Comparison of ENCODE assay signal across 31 cellular contexts in genomic region chr1:6508876-6509602, GRCh38. TPM values are rescaled to one million over a fixed set of nuclear protein-coding genes. Genes with fewer than 3 reads are reported as not detected.
DNase-seq lines count a peak whose midpoint lies in the region; FAIRE-seq and TF ChIP-seq lines count a peak whose summit lies in the region.
"Had no signal": no experiment of that assay in that cellular context is flagged by ENCODE, and none has a peak within 500 bp of the region (broad histone marks: within the 10 kb centered on the region; RNA-seq: fewer than 3 reads in every experiment).

No MANE protein-coding gene starts in this region.

- H4K8ac ChIP-seq in H1 (ENCODE audit: extremely low read depth, insufficient read depth, low read length), result peak overlapping the region; percentile 25; the same call in 1 of the 2 replicates

- H2BK5ac ChIP-seq in H1 (ENCODE audit: low read depth, low read length), result no peak overlapping the region

- H3K36me3 Mint-ChIP-seq in neural progenitor cell, result no peaks in the 10 kb centered on the region
- H3K36me3 Mint-ChIP-seq: mesothelial cell of epicardium; natural killer cell treated with Interleukin-12 subunit alpha and Interleukin-12 subunit beta and Interleukin-15 and Interleukin-18, amount 100 ng/mL, for 72 hours had no signal

- no peaks in the 10 kb centered on the region for H4K20me1 ChIP-seq in H1 (replicated peaks in 1 of 2; ENCODE audit: control insufficient read depth in 1 of 2, insufficient read depth in 2 of 2, low read length in 2 of 2)
- H4K20me1 ChIP-seq in neural progenitor cell (ENCODE audit: low read depth), result no peaks in the 10 kb centered on the region

- no peak overlapping the region for H4K91ac ChIP-seq in H1 (replicated peaks; ENCODE audit: insufficient read length, low read length)

- no peak overlapping the region for H2AK5ac ChIP-seq in H1 (ENCODE audit: low read depth, low read length)

- TF ChIP-seq RAD21 in H1 (IDR thresholded peaks at IDR 0.05 in 1 of 2, conservative IDR thresholded peaks at IDR 0.05 in 1 of 2; ENCODE audit: low read depth in 2 of 2, low read length in 2 of 2), result no peak

- H3K79me2 ChIP-seq in H1 (ENCODE audit: control insufficient read depth in 1 of 2, insufficient read depth in 2 of 2, low read length in 2 of 2) (no peaks in the 10 kb centered on the region), neural progenitor cell (ENCODE audit: low read depth) (no peaks in the 10 kb centered on the region)
- H3K79me2 ChIP-seq: hepatocyte had no signal

- no peak overlapping the region for H4K5ac ChIP-seq in H1 (ENCODE audit: insufficient read length, low read depth, low read length)

- H3K4ac ChIP-seq in H1 (replicated peaks; ENCODE audit: insufficient read length, low read depth, low read length), result no peak overlapping the region

- H3K56ac ChIP-seq in H1 (replicated peaks; ENCODE audit: insufficient read length, low read depth, low read length), result no peak overlapping the region

- no peak overlapping the region for H3K4me3 ChIP-seq in H1 (ENCODE audit: extremely low read depth in 1 of 4, insufficient read depth in 2 of 4, low read depth in 3 of 4, low read length in 4 of 4)
- H3K4me3 ChIP-seq in neural progenitor cell, result no peak overlapping the region
- H3K4me3 ChIP-seq: esophagus squamous epithelium, hepatocyte, left lung, pancreas, PC-9, right lobe of liver, thyroid gland had no signal

- no peak overlapping the region for H2AFZ ChIP-seq in H1 (ENCODE audit: low read length)
- no peak overlapping the region for H2AFZ ChIP-seq in neural progenitor cell (replicated peaks)
- H2AFZ ChIP-seq: hepatocyte, PC-9 had no signal

- H2BK15ac ChIP-seq in H1 (ENCODE audit: low read length), result peak overlapping the region; percentile 29; the same call in 1 of the 2 replicates

- H3K27me3 ChIP-seq in H1 (replicated peaks in 1 of 4; ENCODE audit: control insufficient read depth in 3 of 4, extremely low read depth in 1 of 4, insufficient read depth in 3 of 4, low read length in 3 of 4) (no peaks in the 10 kb centered on the region), neural progenitor cell (no peaks in the 10 kb centered on the region)
- H3K27me3 ChIP-seq: brain microvascular endothelial cell, hepatocyte, pancreas, right lobe of liver, thyroid gland had no signal

- H3K23me2 ChIP-seq in H1 (ENCODE audit: low read depth, low read length), result no peaks in the 10 kb centered on the region

- TF ChIP-seq POLR2A in H1 (IDR thresholded peaks at IDR 0.05; ENCODE audit: control extremely low read depth in 1 of 2, low read depth in 2 of 2, low read length in 2 of 2), result no peak

- TF ChIP-seq CTCF in H1 (IDR thresholded peaks at IDR 0.05; ENCODE audit: control extremely low read depth in 1 of 3, insufficient read depth in 1 of 3, low read depth in 1 of 3, low read length in 3 of 3) (no peak), neural progenitor cell (IDR thresholded peaks at IDR 0.05) (no peak)

- no peak overlapping the region for H2BK20ac ChIP-seq in H1 (ENCODE audit: low read length)

- peaks cover 22% of the 10 kb centered on the region for H3K4me1 Mint-ChIP-seq in neural progenitor cell
- H3K4me1 Mint-ChIP-seq: activated CD4-positive, alpha-beta T cell treated with anti-CD3 and anti-CD28 coated beads for 36 hours; activated naive CD8-positive, alpha-beta T cell treated with anti-CD3 and anti-CD28 coated beads, Interleukin-2, amount 50 U/mL, for 24 hours had no signal

- H3K4me1 ChIP-seq in H1 (replicated peaks in 1 of 4; ENCODE audit: control insufficient read depth in 3 of 4, insufficient read depth in 4 of 4, low read length in 3 of 4), result no peaks in the 10 kb centered on the region; a peak in 3 of 7 replicates
- peaks cover 12% of the 10 kb centered on the region for H3K4me1 ChIP-seq in neural progenitor cell
- H3K4me1 ChIP-seq: left lung, pancreas, right lobe of liver, thyroid gland had no signal

- POLR2A ChIA-PET in H1 (lab: Charles Lee; ENCODE audit: partially characterized antibody), result interaction anchor here (0.9 to 2.8 kb wide), 3 partner anchors 10 to 36 kb away, joined by 3 to 9 read pairs (median 3); no protein-coding TSS in a partner anchor

- no peak overlapping the region for H3K14ac ChIP-seq in H1 (ENCODE audit: insufficient read length)

- H3K36me3 ChIP-seq in H1 (ENCODE audit: control insufficient read depth in 2 of 4, insufficient read depth in 4 of 4, low read length in 3 of 4) (no peaks in the 10 kb centered on the region), neural progenitor cell (no peaks in the 10 kb centered on the region)
- H3K36me3 ChIP-seq: brain microvascular endothelial cell, esophagus squamous epithelium, left lung, pancreas, right lobe of liver, thyroid gland had no signal

- H3K27ac Mint-ChIP-seq in neural progenitor cell, result peak overlapping the region; percentile 50
- H3K27ac Mint-ChIP-seq: activated CD4-positive, alpha-beta T cell treated with anti-CD3 and anti-CD28 coated beads for 36 hours; activated naive CD8-positive, alpha-beta T cell treated with anti-CD3 and anti-CD28 coated beads, Interleukin-2, amount 50 U/mL, for 24 hours; mesothelial cell of epicardium; natural killer cell treated with Interleukin-12 subunit alpha and Interleukin-12 subunit beta and Interleukin-15 and Interleukin-18, amount 100 ng/mL, for 72 hours had no signal

- H3K4me2 ChIP-seq in H1 (ENCODE audit: insufficient read depth in 1 of 2, low read depth in 2 of 2, low read length in 2 of 2) (no peak overlapping the region), neural progenitor cell (no peak overlapping the region)
- H3K4me2 ChIP-seq: hepatocyte, PC-9 had no signal

- H3K23ac ChIP-seq in H1 (ENCODE audit: insufficient read length), result no peak overlapping the region

- no peaks in the 10 kb centered on the region for H3K9me3 ChIP-seq in H1 (ENCODE audit: insufficient read depth in 2 of 2, low read depth in 1 of 2, low read length in 1 of 2)
- no peaks in the 10 kb centered on the region for H3K9me3 ChIP-seq in neural progenitor cell (ENCODE audit: low read depth)
- H3K9me3 ChIP-seq: esophagus squamous epithelium, left lung, pancreas, right lobe of liver, thyroid gland had no signal

- H3K27ac ChIP-seq in H1 (ENCODE audit: low read depth, low read length), result no peak overlapping the region
- no peak overlapping the region for H3K27ac ChIP-seq in neural progenitor cell
- H3K27ac ChIP-seq: brain microvascular endothelial cell, esophagus squamous epithelium, hepatocyte, left lung, pancreas, PC-9, right lobe of liver, thyroid gland had no signal

- H3K9ac ChIP-seq in H1 (replicated peaks in 1 of 4; ENCODE audit: extremely low read depth in 1 of 4, low read depth in 3 of 4, low read length in 3 of 4) (no peak overlapping the region), neural progenitor cell (no peak overlapping the region)

- TF ChIP-seq EP300 in H1 (IDR thresholded peaks at IDR 0.05; ENCODE audit: borderline replicate concordance in 1 of 2, low read depth in 2 of 2, low read length in 2 of 2), result no peak

- WGBS in H1 (ENCODE audit: extremely low coverage in 1 of 2, insufficient coverage in 1 of 2, insufficient read length in 1 of 2, insufficient replicate concordance in 2 of 2, low coverage in 1 of 2, low lambda C conversion rate in 2 of 2, missing lambda C conversion rate in 1 of 2), 2 experiments, result 83% methylated on average over 23 of the region's 25 CpGs; no CpG with 5 or more reads in 1 of the 2 experiments

- H3K79me1 ChIP-seq in H1 (ENCODE audit: low read depth, low read length), result no peaks in the 10 kb centered on the region; the same call in 1 of the 2 replicates

- no peak overlapping the region; the same call in 1 of the 2 replicates for H3K18ac ChIP-seq in H1 (ENCODE audit: extremely low read depth, low read length)

- peaks cover 3% of the 10 kb centered on the region for H3K27me3 Mint-ChIP-seq in neural progenitor cell (ENCODE audit: insufficient read depth, low read depth)
- H3K27me3 Mint-ChIP-seq: activated CD4-positive, alpha-beta T cell treated with anti-CD3 and anti-CD28 coated beads for 36 hours; activated naive CD8-positive, alpha-beta T cell treated with anti-CD3 and anti-CD28 coated beads, Interleukin-2, amount 50 U/mL, for 24 hours; natural killer cell treated with Interleukin-12 subunit alpha and Interleukin-12 subunit beta and Interleukin-15 and Interleukin-18, amount 100 ng/mL, for 72 hours had no signal

- no peaks in the 10 kb centered on the region for H3F3A ChIP-seq in neural progenitor cell (ENCODE audit: low read depth)

- no peak for FAIRE-seq in H1 (lab: Jason Lieb, UNC)
- FAIRE-seq: colon, frontal cortex, pancreas had no signal

- no peak overlapping the region for H3K4me3 Mint-ChIP-seq in neural progenitor cell
- H3K4me3 Mint-ChIP-seq: activated CD4-positive, alpha-beta T cell treated with anti-CD3 and anti-CD28 coated beads for 36 hours; activated naive CD8-positive, alpha-beta T cell treated with anti-CD3 and anti-CD28 coated beads, Interleukin-2, amount 50 U/mL, for 24 hours; mesothelial cell of epicardium; natural killer cell treated with Interleukin-12 subunit alpha and Interleukin-12 subunit beta and Interleukin-15 and Interleukin-18, amount 100 ng/mL, for 72 hours had no signal

- peak; percentile 54 for DNase-seq in CMK (ENCODE audit: low read depth)
- peak; percentile 30 for DNase-seq in MV-4-11 (lab: John Stamatoyannopoulos, UW)
- DNase-seq in H1 (ENCODE audit: low read depth in 1 of 2, low spot score in 2 of 2), result no peak
- no peak for DNase-seq in neural progenitor cell (ENCODE audit: low spot score)
- DNase-seq in globus pallidus (ENCODE audit: low spot score), result no peak
- DNase-seq in amygdala (lab: John Stamatoyannopoulos, UW), result no peak
- DNase-seq in activated naive CD4-positive, alpha-beta T cell treated with Interleukin-2 at 50 U/mL for 16 hours, result no peak
- DNase-seq in DMS153 (lab: John Stamatoyannopoulos, UW), result no peak
- DNase-seq: activated CD4-positive, alpha-beta T cell treated with anti-CD3 and anti-CD28 coated beads for 36 hours; activated gamma-delta T cell; activated naive CD8-positive, alpha-beta T cell treated with anti-CD3 and anti-CD28 coated beads, Interleukin-2, amount 50 U/mL, for 24 hours; activated T-cell treated with anti-CD3 and anti-CD28 coated beads, Interleukin-2, amount 50 U/mL, for 1 hour; brain microvascular endothelial cell; EL; esophagus squamous epithelium; NCI-H1417 treated with DMSO at 0.1 percent for 48 hours; NCI-H2107; NCI-H82; PC-9; SIG-M5; stimulated activated naive CD8-positive, alpha-beta T cell treated with anti-CD3 and anti-CD28 coated beads, Interleukin-15, Interleukin-2, amounts not matched to agents 100 U/mL and 50 U/mL, for 24 hours; thyroid gland had no signal

- H2BK12ac ChIP-seq in H1 (ENCODE audit: low read depth, low read length), result 0 out of 2 replicates have a peak overlapping the region, but pooled peaks have one; percentile 17

- no peak overlapping the region for H2BK120ac ChIP-seq in H1 (replicated peaks; ENCODE audit: low read depth, low read length)

- CTCF ChIA-PET in H1 (lab: Charles Lee; ENCODE audit: partially characterized antibody), result interaction anchor here (0.6 to 1.3 kb wide), 7 partner anchors 10 to 126 kb away, joined by 3 to 5 read pairs (median 3); no protein-coding TSS in a partner anchor

- H3K9me3 Mint-ChIP-seq in neural progenitor cell, result no peaks in the 10 kb centered on the region
- H3K9me3 Mint-ChIP-seq: activated naive CD8-positive, alpha-beta T cell treated with anti-CD3 and anti-CD28 coated beads, Interleukin-2, amount 50 U/mL, for 24 hours; mesothelial cell of epicardium; natural killer cell treated with Interleukin-12 subunit alpha and Interleukin-12 subunit beta and Interleukin-15 and Interleukin-18, amount 100 ng/mL, for 72 hours had no signal

RNA-seq across cellular contexts. Expression of gene PLEKHG5, which starts 17.6 kb away (rescaled TPM):
- 12.5 and 13.8 TPM in 2 replicates for total RNA-seq in H1 (2021; fragmentation: NEBNext Ultra II Directional; extraction: Animal tissue kit (Norgen Biotek cat#: 25700))
- 10.4 and 16.8 TPM in 2 replicates for polyA plus RNA-seq in H1 (2011; rRNA removed)
- polyA plus RNA-seq in H1 (2011; cell fraction: cytosol; rRNA removed), result 12.2 TPM
- polyA plus RNA-seq in H1 (2011; cell fraction: nucleus; rRNA removed), result 72.0 TPM
- 8.2 to 19.5 TPM (median 15.5 TPM) in 4 replicates for polyA plus RNA-seq in H1 (2012, experiment 1 of 2)
- polyA plus RNA-seq in H1 (2012, experiment 2 of 2), result 7.7 TPM
- 12.4 TPM for polyA plus RNA-seq in H1 (2013, experiment 1 of 2)
- 11.4 TPM for polyA plus RNA-seq in H1 (2013, experiment 2 of 2)
- polyA minus RNA-seq in H1 (2011; rRNA and poly(A)+ RNA removed), result 4.7 TPM in 2 replicates
- polyA minus RNA-seq in H1 (2011; cell fraction: cytosol; rRNA and poly(A)+ RNA removed), result 6.5 TPM
- polyA minus RNA-seq in H1 (2011; cell fraction: nucleus; rRNA and poly(A)+ RNA removed), result 14.6 TPM
- 7.4 and 25.9 TPM in 2 replicates for total RNA-seq in neural progenitor cell (ENCODE audit: low replicate concordance)

RNA-seq across cellular contexts. Expression of gene TNFRSF25, which starts 43.1 kb away (rescaled TPM):
- total RNA-seq in H1 (2021; fragmentation: NEBNext Ultra II Directional; extraction: Animal tissue kit (Norgen Biotek cat#: 25700)), result 9.3 and 10.7 TPM in 2 replicates
- 19.5 and 26.1 TPM in 2 replicates for polyA plus RNA-seq in H1 (2011; rRNA removed)
- 20.6 TPM for polyA plus RNA-seq in H1 (2011; cell fraction: cytosol; rRNA removed)
- polyA plus RNA-seq in H1 (2011; cell fraction: nucleus; rRNA removed), result 116 TPM
- 7.8 to 20.0 TPM (median 18.8 TPM) in 4 replicates for polyA plus RNA-seq in H1 (2012, experiment 1 of 2)
- polyA plus RNA-seq in H1 (2012, experiment 2 of 2), result 8.1 TPM
- polyA plus RNA-seq in H1 (2013, experiment 1 of 2), result 11.1 TPM
- polyA plus RNA-seq in H1 (2013, experiment 2 of 2), result 9.8 TPM
- polyA minus RNA-seq in H1 (2011; rRNA and poly(A)+ RNA removed), result 3.1 and 3.9 TPM in 2 replicates
- 4.1 TPM for polyA minus RNA-seq in H1 (2011; cell fraction: cytosol; rRNA and poly(A)+ RNA removed)
- polyA minus RNA-seq in H1 (2011; cell fraction: nucleus; rRNA and poly(A)+ RNA removed), result 9.6 TPM
- total RNA-seq in neural progenitor cell (ENCODE audit: low replicate concordance), result 15.6 and 23.7 TPM in 2 replicates

RNA-seq across cellular contexts. Expression of gene NOL9, which starts 45.3 kb away (rescaled TPM):
- total RNA-seq in H1 (2021; fragmentation: NEBNext Ultra II Directional; extraction: Animal tissue kit (Norgen Biotek cat#: 25700)), result 38.1 and 42.9 TPM in 2 replicates
- 11.6 and 17.1 TPM in 2 replicates for polyA plus RNA-seq in H1 (2011; rRNA removed)
- polyA plus RNA-seq in H1 (2011; cell fraction: cytosol; rRNA removed), result 14.3 TPM
- 13.0 TPM for polyA plus RNA-seq in H1 (2011; cell fraction: nucleus; rRNA removed)
- 7.7 to 13.4 TPM (median 9.7 TPM) in 4 replicates for polyA plus RNA-seq in H1 (2012, experiment 1 of 2)
- 3.5 TPM for polyA plus RNA-seq in H1 (2012, experiment 2 of 2)
- polyA plus RNA-seq in H1 (2013, experiment 1 of 2), result 14.9 TPM
- polyA plus RNA-seq in H1 (2013, experiment 2 of 2), result 14.8 TPM
- 30.9 and 33.2 TPM in 2 replicates for polyA minus RNA-seq in H1 (2011; rRNA and poly(A)+ RNA removed)
- 20.6 TPM for polyA minus RNA-seq in H1 (2011; cell fraction: cytosol; rRNA and poly(A)+ RNA removed)
- 40.2 TPM for polyA minus RNA-seq in H1 (2011; cell fraction: nucleus; rRNA and poly(A)+ RNA removed)
- 28.1 and 48.0 TPM in 2 replicates for total RNA-seq in neural progenitor cell (ENCODE audit: low replicate concordance)

RNA-seq across cellular contexts. Expression of gene TAS1R1, which starts 46.1 kb away (rescaled TPM):
- total RNA-seq in H1 (2021; fragmentation: NEBNext Ultra II Directional; extraction: Animal tissue kit (Norgen Biotek cat#: 25700)), result 0.13 TPM in 1 of 2 replicates, not detected in the other
- 0.17 and 0.26 TPM in 2 replicates for polyA plus RNA-seq in H1 (2011; rRNA removed)
- 0.06 TPM for polyA plus RNA-seq in H1 (2011; cell fraction: cytosol; rRNA removed)
- 0.14 TPM for polyA plus RNA-seq in H1 (2011; cell fraction: nucleus; rRNA removed)
- polyA plus RNA-seq in H1 (2012, experiment 1 of 2), result 0.08 to 0.11 TPM in 2 of 4 replicates, not detected in the others
- not detected for polyA plus RNA-seq in H1 (2012, experiment 2 of 2)
- polyA plus RNA-seq in H1 (2013, experiment 1 of 2), result 0.04 TPM
- 0.04 TPM for polyA plus RNA-seq in H1 (2013, experiment 2 of 2)
- 0.29 TPM in 1 of 2 replicates, not detected in the other for polyA minus RNA-seq in H1 (2011; rRNA and poly(A)+ RNA removed)
- polyA minus RNA-seq in H1 (2011; cell fraction: cytosol; rRNA and poly(A)+ RNA removed), result not detected
- polyA minus RNA-seq in H1 (2011; cell fraction: nucleus; rRNA and poly(A)+ RNA removed), result not detected
- total RNA-seq in neural progenitor cell (ENCODE audit: low replicate concordance), result not detected in 2 replicates
- total RNA-seq: esophagus squamous epithelium; frontal cortex; hepatocyte; left lung; mesothelial cell of epicardium; natural killer cell treated with Interleukin-12 subunit alpha and Interleukin-12 subunit beta and Interleukin-15 and Interleukin-18, amount 100 ng/mL, for 72 hours; pancreas; PC-9; T-helper 1 cell treated with Interleukin-12 subunit alpha and Interleukin-12 subunit beta and Interleukin-4 antibody, amounts not matched to agents 30 ng/mL and 1 ng/mL, for 36 hours; thyroid gland had no signal
- polyA plus RNA-seq: hepatocyte, pancreas had no signal

Comparison
In these comparisons a context has a peak if more than half of its experiments do, and no peak if none do; other contexts are left out.
1. DNase-seq: peak in CMK (single experiment) and MV-4-11 (single experiment); none in H1 (0 of 2), neural progenitor cell (single experiment), globus pallidus (single experiment), amygdala (0 of 56), activated naive CD4-positive, alpha-beta T cell treated with Interleukin-2 at 50 U/mL for 16 hours (single experiment) and DMS153 (single experiment).